In genomic region chr19:17302391-17303166, GRCh38 we compare ENCODE assay signal across 8 cellular contexts. TPM values are rescaled to one million over a fixed set of nuclear protein-coding genes. Genes with fewer than 3 reads are reported as not detected.
A peak's percentile ranks its signal among the peaks of the same experiment; 100 is the strongest.
DNase-seq lines count a peak whose midpoint lies in the region; ATAC-seq and TF ChIP-seq lines count a peak whose summit lies in the region.

No MANE protein-coding gene starts in this region.

- ATAC-seq in activated CD8-positive, alpha-beta T cell treated with anti-CD3 and anti-CD28 coated beads for 36 hours: no peak
- ATAC-seq in left ventricle myocardium superior (no peak), GM21390 (IDR thresholded peaks at IDR 0.05; ENCODE audit: unreplicated experiment) (no peak)

- H2BK5ac ChIP-seq in H9 (ENCODE audit: insufficient read length, low read length): no peak overlapping the region

- peaks cover 6% of the 10 kb centered on the region for H3K23me2 ChIP-seq in H9 (ENCODE audit: insufficient read length, low read depth, low read length, poor library complexity, severe bottlenecking)

- no peak overlapping the region for H2AK5ac ChIP-seq in H9 (ENCODE audit: insufficient read length, low read length)

- peak overlapping the region; percentile 63 to 76 for H3K4me3 Mint-ChIP-seq in H9
- H3K4me3 Mint-ChIP-seq in activated CD8-positive, alpha-beta T cell treated with anti-CD3 and anti-CD28 coated beads for 36 hours: peak overlapping the region; percentile 64

- no peak overlapping the region for H2BK120ac ChIP-seq in H9 (ENCODE audit: low read depth, low read length, poor library complexity, severe bottlenecking)

- H4K91ac ChIP-seq in H9 (ENCODE audit: insufficient read length, low read depth, low read length): no peak overlapping the region

- H3K14ac ChIP-seq in H9 (ENCODE audit: insufficient read depth, low read length): 0 out of 2 replicates have a peak overlapping the region, but pooled peaks have one; percentile 14

- H3K4me1 Mint-ChIP-seq in H9: peaks cover 21 to 35% of the 10 kb centered on the region in 2 experiments
- peaks cover 22% of the 10 kb centered on the region for H3K4me1 Mint-ChIP-seq in activated CD8-positive, alpha-beta T cell treated with anti-CD3 and anti-CD28 coated beads for 36 hours (ENCODE audit: low read depth)

- H3K18ac ChIP-seq in H9 (ENCODE audit: insufficient read length, low read depth, low read length): no peak overlapping the region

- H3K9me3 Mint-ChIP-seq in H9: peaks cover 4% of the 10 kb centered on the region in 2 experiments; a peak in 3 of 5 replicates
- H3K9me3 Mint-ChIP-seq in activated CD8-positive, alpha-beta T cell treated with anti-CD3 and anti-CD28 coated beads for 36 hours: peaks cover 4% of the 10 kb centered on the region

- no peaks in the 10 kb centered on the region for H3K9me3 ChIP-seq in H9 (ENCODE audit: control insufficient read depth, low read depth, low read length)

- no peaks in the 10 kb centered on the region for H3K79me2 ChIP-seq in H9 (ENCODE audit: insufficient read depth, low read length)

- H3K4me3 ChIP-seq in skeletal muscle cell (ENCODE audit: low read depth, low read length): peak overlapping the region; percentile 74

- no peak overlapping the region for H3T11ph ChIP-seq in H9 (ENCODE audit: low read length)

- H2BK20ac ChIP-seq in H9 (ENCODE audit: low read depth, low read length, poor library complexity, severe bottlenecking): no peak overlapping the region

- no peaks in the 10 kb centered on the region for H3K27me3 ChIP-seq in H9 (ENCODE audit: insufficient read depth, low read length)

- intact Hi-C loops in activated CD8-positive, alpha-beta T cell treated with anti-CD3 and anti-CD28 coated beads for 36 hours (cut with micrococcal nuclease): no loop called here
- intact Hi-C loops in left ventricle myocardium superior (cut with micrococcal nuclease): no loop called here

- peak overlapping the region in 1 of 3 experiments; percentile 83; a peak in 1 of 7 replicates for H3K27ac Mint-ChIP-seq in H9
- no peak overlapping the region for H3K27ac Mint-ChIP-seq in activated CD8-positive, alpha-beta T cell treated with anti-CD3 and anti-CD28 coated beads for 36 hours

- H3K9ac ChIP-seq in H9 (ENCODE audit: extremely low read depth, insufficient read length, low read length): no peak overlapping the region

- H3K27me3 Mint-ChIP-seq in H9 (ENCODE audit: low read depth): no peaks in the 10 kb centered on the region; the same call in 1 of the 2 replicates
- H3K27me3 Mint-ChIP-seq in activated CD8-positive, alpha-beta T cell treated with anti-CD3 and anti-CD28 coated beads for 36 hours: no peaks in the 10 kb centered on the region

- no peak overlapping the region for H3K27ac ChIP-seq in H9 (ENCODE audit: insufficient read length, low read depth, low read length)

- H3K4ac ChIP-seq in H9 (ENCODE audit: low read depth, low read length): no peak overlapping the region

- POLR2A ChIA-PET in activated CD8-positive, alpha-beta T cell treated with anti-CD3 and anti-CD28 coated beads for 36 hours (lab: Charles Lee): interaction anchor here (0.6 to 5.3 kb wide), 2 partner anchors 9 to 28 kb away, joined by 3 to 28 read pairs; no protein-coding TSS in a partner anchor

- no peak overlapping the region for H2BK12ac ChIP-seq in H9 (ENCODE audit: insufficient read length, low read depth, low read length)

- H3K4me2 ChIP-seq in H9 (ENCODE audit: insufficient read depth, insufficient read length, low read length): peak overlapping the region; percentile 48

- no peak overlapping the region for H4K5ac ChIP-seq in H9 (ENCODE audit: insufficient read length, low read depth, low read length)

- H2AFZ ChIP-seq in H9 (ENCODE audit: low read length): no peak overlapping the region

- TF ChIP-seq CTCF in H9 (conservative IDR thresholded peaks at IDR 0.05): no peak
- TF ChIP-seq CTCF in activated CD8-positive, alpha-beta T cell treated with anti-CD3 and anti-CD28 coated beads for 36 hours (IDR thresholded peaks at IDR 0.05): no peak

- H3K4me1 ChIP-seq in H9 (ENCODE audit: insufficient read depth, low read length): peaks cover 3% of the 10 kb centered on the region; the same call in 1 of the 2 replicates

- CTCF ChIA-PET in activated CD8-positive, alpha-beta T cell treated with anti-CD3 and anti-CD28 coated beads for 36 hours (lab: Charles Lee): interaction anchor here (1.1 to 3.1 kb wide), 3 partner anchors 10 to 87 kb away, joined by 4 to 27 read pairs (median 4); no protein-coding TSS in a partner anchor

- no peak overlapping the region for H4K8ac ChIP-seq in H9 (replicated peaks; ENCODE audit: insufficient read length, low read depth, low read length)

- peaks cover 13 to 22% (median 17%) of the 10 kb centered on the region in 3 experiments for H3K36me3 Mint-ChIP-seq in H9 (ENCODE audit: insufficient read depth in 1 of 3, low read depth in 3 of 3)
- H3K36me3 Mint-ChIP-seq in activated CD8-positive, alpha-beta T cell treated with anti-CD3 and anti-CD28 coated beads for 36 hours (ENCODE audit: low read depth): peaks cover 10% of the 10 kb centered on the region

- DNase-seq in 8988T (peak; percentile 18), H9 (no peak), left ventricle myocardium superior (peak; percentile 50), skeletal muscle cell (ENCODE audit: low read depth) (no peak), AG08396 (ENCODE audit: low spot score) (no peak)
- DNase-seq in activated CD8-positive, alpha-beta T cell treated with anti-CD3 and anti-CD28 coated beads for 36 hours: no peak
- no peak for DNase-seq in stimulated activated CD8-positive, alpha-beta memory T cell treated with anti-CD3 and anti-CD28 coated beads, Interleukin-4, amount 100 ng/mL, for 48 hours

- no CpG with 5 or more reads among the region's 29 CpGs for WGBS in H9 (ENCODE audit: extremely low coverage, insufficient read length, low lambda C conversion rate)

- H2BK15ac ChIP-seq in H9 (ENCODE audit: low read depth, low read length): no peak overlapping the region

- no peaks in the 10 kb centered on the region for H4K20me1 ChIP-seq in H9 (ENCODE audit: control insufficient read depth, insufficient read depth, insufficient read length)

- H3K56ac ChIP-seq in H9 (ENCODE audit: insufficient read length, low read depth, low read length): no peak overlapping the region

- no peak overlapping the region for H3K23ac ChIP-seq in H9 (ENCODE audit: insufficient read length, low read depth, low read length)

- H3K79me1 ChIP-seq in H9 (ENCODE audit: insufficient read depth, low read depth, low read length, poor library complexity, severe bottlenecking): no peaks in the 10 kb centered on the region

RNA-seq across cellular contexts. Expression of gene ABHD8, which starts 0.6 kb away (rescaled TPM):
- total RNA-seq in H9 (2021) (11.7 and 12.8 TPM in 2 replicates), left ventricle myocardium superior (14.8 TPM)
- total RNA-seq in activated CD8-positive, alpha-beta T cell treated with anti-CD3 and anti-CD28 coated beads for 36 hours: 1 to 10 TPM; 5.0 to 6.0 TPM

RNA-seq across cellular contexts. Expression of gene MRPL34, which starts 3.1 kb away (rescaled TPM):
- 84.6 and 93.6 TPM in 2 replicates for total RNA-seq in H9 (2021)
- 100 to 1,000 TPM; 101 to 107 TPM for total RNA-seq in activated CD8-positive, alpha-beta T cell treated with anti-CD3 and anti-CD28 coated beads for 36 hours
- 242 TPM for total RNA-seq in left ventricle myocardium superior

RNA-seq across cellular contexts. Expression of gene DDA1, which starts 6.8 kb away (rescaled TPM):
- total RNA-seq in H9 (2021) (42.3 and 45.7 TPM in 2 replicates), left ventricle myocardium superior (31.9 TPM)
- 10 to 100 TPM; 25.4 to 33.2 TPM for total RNA-seq in activated CD8-positive, alpha-beta T cell treated with anti-CD3 and anti-CD28 coated beads for 36 hours

RNA-seq across cellular contexts. Expression of gene ANKLE1, which starts 20.9 kb away (rescaled TPM):
- 15.0 and 16.5 TPM in 2 replicates for total RNA-seq in H9 (2021)
- total RNA-seq in activated CD8-positive, alpha-beta T cell treated with anti-CD3 and anti-CD28 coated beads for 36 hours: 10 to 100 TPM; 15.9 to 18.4 TPM
- 0.12 TPM for total RNA-seq in left ventricle myocardium superior

RNA-seq across cellular contexts. Expression of gene ANO8, which starts 32.1 kb away (rescaled TPM):
- total RNA-seq in H9 (2021) (18.9 and 21.9 TPM in 2 replicates), left ventricle myocardium superior (11.7 TPM)
- 1 to 10 TPM; 5.4 TPM for total RNA-seq in activated CD8-positive, alpha-beta T cell treated with anti-CD3 and anti-CD28 coated beads for 36 hours

Comparison
In these comparisons a context has a peak if more than half of its experiments do, and no peak if none do; other contexts are left out.
1. DNase-seq: peak in 8988T (single experiment) and left ventricle myocardium superior (single experiment); none in H9 (single experiment), activated CD8-positive, alpha-beta T cell treated with anti-CD3 and anti-CD28 coated beads for 36 hours (single experiment), skeletal muscle cell (single experiment), stimulated activated CD8-positive, alpha-beta memory T cell treated with anti-CD3 and anti-CD28 coated beads, Interleukin-4, amount 100 ng/mL, for 48 hours (single experiment) and AG08396 (single experiment).